ENCODE assay signal across 11 cellular contexts in genomic region chr2:161416633-161417427, GRCh38. TPM values are rescaled to one million over a fixed set of nuclear protein-coding genes. Genes with fewer than 3 reads are reported as not detected.
DNase-seq lines count a peak whose midpoint lies in the region; ATAC-seq, FAIRE-seq and TF ChIP-seq lines count a peak whose summit lies in the region.
"Had no signal": no experiment of that assay in that cellular context is flagged by ENCODE, and none has a peak within 500 bp of the region (broad histone marks: within the 10 kb centered on the region; RNA-seq: fewer than 3 reads in every experiment).

No MANE protein-coding gene starts in this region.

- TF ChIP-seq CTCF in upper lobe of right lung (IDR thresholded peaks at IDR 0.05) = no peak

- no peak overlapping the region for H3K9ac ChIP-seq in iPS-20b (ENCODE audit: low read depth, low read length)

- FAIRE-seq in HTR-8/SVneo (lab: Jason Lieb, UNC) = no peak
- FAIRE-seq: K562 had no signal

- intact Hi-C loops in upper lobe of right lung (cut with DNase I) = no loop called here

- ATAC-seq in upper lobe of right lung (peak; percentile 24), GM21717 (IDR thresholded peaks at IDR 0.05; ENCODE audit: unreplicated experiment) (no peak)
- ATAC-seq: K562 had no signal

- H3K27ac ChIP-seq in iPS-20b (ENCODE audit: low read length) (no peak overlapping the region), upper lobe of right lung (no peak overlapping the region)
- H3K27ac ChIP-seq: heart right ventricle, ovary had no signal

- H3K4me3 ChIP-seq in iPS-20b (ENCODE audit: low read length) (peak overlapping the region; percentile 8; the same call in 1 of the 2 replicates), upper lobe of right lung (no peak overlapping the region)
- H3K4me3 ChIP-seq: heart right ventricle, K562, ovary had no signal

- H3K4me1 ChIP-seq in iPS-20b (ENCODE audit: insufficient read depth, low read length) (peaks cover 13% of the 10 kb centered on the region), upper lobe of right lung (peaks cover 44% of the 10 kb centered on the region)

- H3K36me3 ChIP-seq in iPS-20b (ENCODE audit: insufficient read depth, low read depth, low read length) = no peaks in the 10 kb centered on the region
- H3K36me3 ChIP-seq in upper lobe of right lung = no peaks in the 10 kb centered on the region
- H3K36me3 ChIP-seq: ovary had no signal

- peak; percentile 28 for DNase-seq in stimulated activated CD4-positive, alpha-beta T cell treated with anti-CD3 and anti-CD28 coated beads, Interleukin-15, amount 100 ng/mL, for 24 hours
- no peak for DNase-seq in stimulated activated CD4-positive, alpha-beta T cell treated with anti-CD3 and anti-CD28 coated beads, Interleukin-4, amount 100 ng/mL, for 4 hours
- DNase-seq in activated CD4-positive, alpha-beta T cell treated with anti-CD3 and anti-CD28 coated beads, Interleukin-2, amount 50 U/mL, for 48 hours = peak; percentile 12
- DNase-seq in upper lobe of right lung (no peak), HTR-8/SVneo (ENCODE audit: insufficient read length, low spot score) (no peak)
- no peak for DNase-seq in stimulated activated CD8-positive, alpha-beta memory T cell treated with anti-CD3 and anti-CD28 coated beads, Interleukin-4, amount 100 ng/mL, for 48 hours

- H3K27me3 ChIP-seq in iPS-20b (ENCODE audit: insufficient read depth, low read length) (peaks cover 100% of the 10 kb centered on the region), upper lobe of right lung (peaks cover 78% of the 10 kb centered on the region)

- peaks cover 3% of the 10 kb centered on the region; the same call in 1 of the 2 replicates for H3K9me3 ChIP-seq in iPS-20b (ENCODE audit: insufficient read depth, low read depth, low read length)
- H3K9me3 ChIP-seq in upper lobe of right lung = no peaks in the 10 kb centered on the region
- H3K9me3 ChIP-seq: heart right ventricle, ovary had no signal

RNA-seq across cellular contexts. Expression of gene TBR1, which starts 0.7 kb away (rescaled TPM):
- not detected for total RNA-seq in upper lobe of right lung
- total RNA-seq: heart right ventricle, ovary had no signal

Comparison
In these comparisons a context has a peak if more than half of its experiments do, and no peak if none do; other contexts are left out.
1. DNase-seq: peak in stimulated activated CD4-positive, alpha-beta T cell treated with anti-CD3 and anti-CD28 coated beads, Interleukin-15, amount 100 ng/mL, for 24 hours (single experiment) and activated CD4-positive, alpha-beta T cell treated with anti-CD3 and anti-CD28 coated beads, Interleukin-2, amount 50 U/mL, for 48 hours (2 of 2); none in stimulated activated CD4-positive, alpha-beta T cell treated with anti-CD3 and anti-CD28 coated beads, Interleukin-4, amount 100 ng/mL, for 4 hours (0 of 2), upper lobe of right lung (single experiment), stimulated activated CD8-positive, alpha-beta memory T cell treated with anti-CD3 and anti-CD28 coated beads, Interleukin-4, amount 100 ng/mL, for 48 hours (single experiment) and HTR-8/SVneo (single experiment).